In the genomic region with DNA sequence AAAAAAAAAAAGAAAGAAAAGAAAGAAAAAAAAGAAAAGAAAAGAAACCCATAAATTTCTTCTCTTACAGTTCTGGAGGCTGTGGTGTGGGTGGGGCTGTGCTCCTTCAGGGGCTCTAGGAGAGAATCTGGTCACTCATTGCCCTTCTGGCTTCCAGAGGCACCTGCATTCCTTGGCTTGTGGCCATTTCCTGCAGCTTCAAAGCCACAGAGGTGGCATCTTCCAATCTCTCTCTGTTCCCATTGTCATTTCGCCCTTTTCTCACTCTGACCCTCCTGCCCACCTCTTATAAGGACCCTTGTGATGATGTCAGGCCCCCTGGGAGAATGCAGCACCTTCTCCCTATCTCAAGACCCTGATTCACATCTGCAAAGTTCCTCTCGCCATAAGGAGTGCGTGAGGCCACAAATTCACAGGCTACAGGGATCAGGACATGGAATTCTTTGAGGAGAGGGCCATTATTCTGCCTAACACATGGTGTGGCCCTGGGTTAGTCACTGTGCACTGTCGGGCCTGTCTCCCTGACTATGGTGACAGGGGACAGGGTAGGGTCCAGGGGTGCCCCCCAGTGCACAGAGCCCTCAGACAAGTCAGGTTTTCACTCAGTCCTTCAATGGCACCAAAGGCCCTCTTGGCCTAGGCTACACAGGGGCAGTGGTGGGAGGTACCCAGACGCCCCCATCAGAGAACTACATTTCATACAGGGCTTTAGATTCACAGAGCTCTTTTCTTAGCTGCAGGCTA, we compare ENCODE assay signal across 16 cellular contexts. TPM values are rescaled to one million over a fixed set of nuclear protein-coding genes. Genes with fewer than 3 reads are reported as not detected.
A peak's percentile ranks its signal among the peaks of the same experiment; 100 is the strongest.
DNase-seq lines count a peak whose midpoint lies in the region; ATAC-seq and TF ChIP-seq lines count a peak whose summit lies in the region.
"Had no signal": no experiment of that assay in that cellular context is flagged by ENCODE, and none has a peak within 500 bp of the region (broad histone marks: within the 10 kb centered on the region; RNA-seq: fewer than 3 reads in every experiment).

No MANE protein-coding gene starts in this region.

- H3K27me3 Mint-ChIP-seq in CD4-positive, alpha-beta T cell: no peaks in the 10 kb centered on the region

- CTCF ChIA-PET in CD4-positive, alpha-beta T cell (lab: Charles Lee): interaction anchor here (1.2 to 1.8 kb wide), 2 partner anchors 21 to 22 kb away, joined by 6 to 13 read pairs; no protein-coding TSS in a partner anchor

- no peaks in the 10 kb centered on the region for H3K9me3 ChIP-seq in CD4-positive, alpha-beta T cell (ENCODE audit: control insufficient read depth, low read length)
- H3K9me3 ChIP-seq in KOPT-K1 (ENCODE audit: insufficient read depth, low read length, poor library complexity, severe bottlenecking): no peaks in the 10 kb centered on the region
- H3K9me3 ChIP-seq in effector memory CD4-positive, alpha-beta T cell (ENCODE audit: control insufficient read depth, low read length): no peaks in the 10 kb centered on the region

- DNase-seq in CD4-positive, alpha-beta T cell: no peak
- DNase-seq in effector memory CD4-positive, alpha-beta T cell: no peak
- DNase-seq in retina (peak; percentile 0), HPDE6-E6E7 (ENCODE audit: extremely low spot score) (no peak)
- DNase-seq in stimulated activated CD4-positive, alpha-beta T cell treated with anti-CD3 and anti-CD28 coated beads, Interleukin-4, amount 100 ng/mL, for 1 hour: no peak
- DNase-seq in activated effector memory CD4-positive, alpha-beta T cell treated with Interleukin-2 at 50 U/mL for 16 hours: no peak
- DNase-seq: DMS153, Karpas-422, NCI-H1092, NCI-H2029 treated with DMSO at 0.1 percent for 48 hours, NCI-H446, SW 1271 had no signal

- H3K27ac ChIP-seq in CD4-positive, alpha-beta T cell (ENCODE audit: low read depth, low read length): no peak overlapping the region
- H3K27ac ChIP-seq in KOPT-K1 (ENCODE audit: low read depth, low read length, poor library complexity, severe bottlenecking): peak overlapping the region; percentile 88
- H3K27ac ChIP-seq in effector memory CD4-positive, alpha-beta T cell (ENCODE audit: insufficient read depth, low read length, poor library complexity, severe bottlenecking): peak overlapping the region; percentile 49
- H3K27ac ChIP-seq: brain microvascular endothelial cell, RWPE1 had no signal

- no peak for ATAC-seq in CD4-positive, alpha-beta T cell (ENCODE audit: poor library complexity)

- POLR2A ChIA-PET in CD4-positive, alpha-beta T cell (lab: Charles Lee): interaction anchor here (0.7 to 1.2 kb wide), 7 partner anchors 9 to 1476 kb away, joined by 3 to 5 read pairs (median 4); no protein-coding TSS in a partner anchor

- intact Hi-C loops in CD4-positive, alpha-beta T cell (cut with DNase I, micrococcal nuclease): loop anchor here in 1 of 2 experiments (10.0 kb wide), 1 partner anchor 479 kb away; a partner anchor contains a TSS

- H3K4me3 ChIP-seq in effector memory CD4-positive, alpha-beta T cell (ENCODE audit: insufficient read depth, low read depth, low read length, poor library complexity, severe bottlenecking): no peak overlapping the region

- H3K4me3 Mint-ChIP-seq in CD4-positive, alpha-beta T cell: peak overlapping the region; percentile 58
- H3K4me3 Mint-ChIP-seq: dendritic cell treated with granulocyte-macrophage colony-stimulating factor and Interleukin-4, amounts not matched to agents 40 ng/mL and 50 ng/mL, for 4 days had no signal

- H3K36me3 ChIP-seq in KOPT-K1 (ENCODE audit: insufficient read depth, low read length): no peaks in the 10 kb centered on the region
- H3K36me3 ChIP-seq in effector memory CD4-positive, alpha-beta T cell (ENCODE audit: control insufficient read depth, insufficient read depth, low read length): no peaks in the 10 kb centered on the region
- H3K36me3 ChIP-seq: brain microvascular endothelial cell had no signal

- TF ChIP-seq CTCF in CD4-positive, alpha-beta T cell (IDR thresholded peaks at IDR 0.05): no peak

- H3K36me3 Mint-ChIP-seq in CD4-positive, alpha-beta T cell (ENCODE audit: low read depth): no peaks in the 10 kb centered on the region

- H3K27ac Mint-ChIP-seq in CD4-positive, alpha-beta T cell: peak overlapping the region; percentile 88
- H3K27ac Mint-ChIP-seq: dendritic cell treated with granulocyte-macrophage colony-stimulating factor and Interleukin-4, amounts not matched to agents 40 ng/mL and 50 ng/mL, for 4 days had no signal

- H3K27me3 ChIP-seq in CD4-positive, alpha-beta T cell (ENCODE audit: control insufficient read depth, insufficient read depth, low read length): no peaks in the 10 kb centered on the region
- H3K27me3 ChIP-seq in effector memory CD4-positive, alpha-beta T cell (replicated peaks; ENCODE audit: control insufficient read depth, insufficient read depth, low read length, poor library complexity, severe bottlenecking): no peaks in the 10 kb centered on the region
- H3K27me3 ChIP-seq: brain microvascular endothelial cell had no signal

- peaks cover 31% of the 10 kb centered on the region for H3K4me1 ChIP-seq in effector memory CD4-positive, alpha-beta T cell (ENCODE audit: control insufficient read depth, insufficient read depth, low read length, poor library complexity, severe bottlenecking)

- H3K9me3 Mint-ChIP-seq in CD4-positive, alpha-beta T cell: no peaks in the 10 kb centered on the region
- H3K9me3 Mint-ChIP-seq: dendritic cell treated with granulocyte-macrophage colony-stimulating factor and Interleukin-4, amounts not matched to agents 40 ng/mL and 50 ng/mL, for 4 days had no signal

- peaks cover 46% of the 10 kb centered on the region for H3K4me1 Mint-ChIP-seq in CD4-positive, alpha-beta T cell (ENCODE audit: low read depth)

RNA-seq across cellular contexts. Expression of a gene that starts 38.6 kb away (rescaled TPM):
- 10 to 100 TPM; 29.0 to 31.6 TPM for total RNA-seq in CD4-positive, alpha-beta T cell
